Comparison of ENCODE assay signal across 8 cellular contexts in the genomic region with DNA sequence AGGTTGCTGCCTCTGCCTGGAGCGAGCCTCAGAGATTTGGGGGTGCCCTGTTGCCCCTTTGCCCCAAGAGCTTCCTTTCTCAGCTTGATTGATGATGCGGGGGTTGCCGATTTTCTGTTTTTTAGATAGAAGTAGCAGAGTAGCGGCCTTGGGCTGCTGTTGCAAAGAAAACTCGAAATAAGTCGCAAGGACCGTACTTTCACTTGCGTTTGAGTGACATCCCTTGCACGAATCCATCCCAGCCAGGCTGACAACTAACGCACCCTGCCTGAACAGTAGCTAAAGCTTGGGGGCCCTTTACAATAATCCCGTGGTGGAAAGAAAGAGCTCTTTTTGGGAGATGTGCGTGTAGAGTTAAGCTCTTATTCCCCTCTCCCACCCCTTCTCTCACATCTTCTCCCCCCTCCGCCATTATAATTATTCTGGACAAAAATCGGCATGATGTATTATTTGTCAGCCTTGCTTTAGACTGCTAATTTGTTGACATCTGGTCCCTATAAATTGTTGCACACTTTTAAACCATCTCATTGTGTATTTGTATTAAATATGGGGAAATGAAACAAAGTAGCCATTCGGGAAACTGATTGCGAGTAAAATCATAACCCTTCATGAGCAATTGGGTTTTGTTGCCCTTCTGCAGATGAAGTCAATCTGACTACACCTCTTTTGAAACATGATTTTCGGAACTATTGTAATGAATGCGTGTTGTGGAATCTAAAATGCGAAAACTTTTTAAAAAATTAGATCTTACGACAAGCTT. TPM values are rescaled to one million over a fixed set of nuclear protein-coding genes. Genes with fewer than 3 reads are reported as not detected.
DNase-seq lines count a peak whose midpoint lies in the region; ATAC-seq and TF ChIP-seq lines count a peak whose summit lies in the region.

No MANE protein-coding gene starts in this region.

- no peaks in the 10 kb centered on the region for H3K9me3 ChIP-seq in CD8-positive, alpha-beta T cell (ENCODE audit: low read length)
- H3K9me3 ChIP-seq in ectodermal cell (ENCODE audit: control insufficient read depth, low read length), result no peaks in the 10 kb centered on the region
- no peaks in the 10 kb centered on the region for H3K9me3 ChIP-seq in mononuclear cell (ENCODE audit: low read depth, low read length)

- H3K4me1 ChIP-seq in CD8-positive, alpha-beta T cell (ENCODE audit: insufficient read depth, low read length), result peaks cover 33% of the 10 kb centered on the region
- H3K4me1 ChIP-seq in ectodermal cell (ENCODE audit: control insufficient read depth, insufficient read depth, low read length) (peaks cover 3% of the 10 kb centered on the region), mononuclear cell (ENCODE audit: insufficient read depth, low read length) (peaks cover 15% of the 10 kb centered on the region)

- no peaks in the 10 kb centered on the region for H3K9me3 Mint-ChIP-seq in CD8-positive, alpha-beta T cell
- peaks cover 5% of the 10 kb centered on the region for H3K9me3 Mint-ChIP-seq in WTC11

- H3K4me3 Mint-ChIP-seq in CD8-positive, alpha-beta T cell, result peak overlapping the region; percentile 98
- H3K4me3 Mint-ChIP-seq in WTC11, result peak overlapping the region; percentile 97

- H3K27me3 Mint-ChIP-seq in CD8-positive, alpha-beta T cell (ENCODE audit: low read depth), result no peaks in the 10 kb centered on the region
- no peaks in the 10 kb centered on the region for H3K27me3 Mint-ChIP-seq in WTC11 (ENCODE audit: low read depth)

- H3K36me3 ChIP-seq in CD8-positive, alpha-beta T cell (ENCODE audit: insufficient read depth, low read length), result no peaks in the 10 kb centered on the region
- H3K36me3 ChIP-seq in ectodermal cell (ENCODE audit: control insufficient read depth, insufficient read depth, low read length), result no peaks in the 10 kb centered on the region

- H3K4me1 Mint-ChIP-seq in CD8-positive, alpha-beta T cell (ENCODE audit: low read depth), result peaks cover 47% of the 10 kb centered on the region
- peaks cover 46% of the 10 kb centered on the region for H3K4me1 Mint-ChIP-seq in WTC11

- peak overlapping the region; percentile 86 for H3K4me3 ChIP-seq in CD8-positive, alpha-beta T cell (ENCODE audit: low read depth, low read length)
- peak overlapping the region; percentile 84 for H3K4me3 ChIP-seq in ectodermal cell (ENCODE audit: insufficient read depth, low read depth, low read length)
- peak overlapping the region; percentile 92 for H3K4me3 ChIP-seq in mononuclear cell (ENCODE audit: low read length)

- TF ChIP-seq CTCF in CD8-positive, alpha-beta T cell (IDR thresholded peaks at IDR 0.05), result no peak
- no peak for TF ChIP-seq CTCF in WTC11 (IDR thresholded peaks at IDR 0.05)

- H3K36me3 Mint-ChIP-seq in CD8-positive, alpha-beta T cell, result peaks cover 11% of the 10 kb centered on the region
- no peaks in the 10 kb centered on the region for H3K36me3 Mint-ChIP-seq in WTC11

- no peaks in the 10 kb centered on the region for H3K27me3 ChIP-seq in CD8-positive, alpha-beta T cell (ENCODE audit: insufficient read depth, low read length)
- no peaks in the 10 kb centered on the region for H3K27me3 ChIP-seq in ectodermal cell (ENCODE audit: control insufficient read depth, insufficient read depth, low read length, poor library complexity, severe bottlenecking)
- no peaks in the 10 kb centered on the region for H3K27me3 ChIP-seq in mononuclear cell (ENCODE audit: insufficient read depth, low read length)

- ATAC-seq in CD8-positive, alpha-beta T cell, result peak; percentile 56
- peak; percentile 20 for ATAC-seq in GM19452 (IDR thresholded peaks at IDR 0.05; ENCODE audit: unreplicated experiment)
- ATAC-seq in HG03558 (IDR thresholded peaks at IDR 0.05; ENCODE audit: extremely low read depth, unreplicated experiment), result peak; percentile 13
- no peak for ATAC-seq in WTC11
- ATAC-seq in stimulated activated naive CD8-positive, alpha-beta T cell treated with anti-CD3 and anti-CD28 coated beads, Interleukin-15, Interleukin-2, amounts not matched to agents 100 U/mL and 50 U/mL, for 24 hours, result peak; percentile 10

- CTCF ChIA-PET in CD8-positive, alpha-beta T cell (lab: Charles Lee), result interaction anchor here (0.6 to 2.0 kb wide), 11 partner anchors 12 to 195 kb away, joined by 3 to 13 read pairs (median 3); no protein-coding TSS in a partner anchor
- CTCF ChIA-PET in WTC11 (lab: Charles Lee), result interaction anchor here (1.0 to 2.9 kb wide), 3 partner anchors 25 to 39 kb away, joined by 3 to 16 read pairs (median 10); no protein-coding TSS in a partner anchor

- 2 to 8% methylated on average over 15 to 20 of the region's 20 CpGs for WGBS in ectodermal cell, 2 experiments

- POLR2A ChIA-PET in CD8-positive, alpha-beta T cell (lab: Charles Lee), result interaction anchor here (0.7 to 2.1 kb wide), 4 partner anchors 15 to 52 kb away, joined by 3 to 13 read pairs (median 4); a partner anchor contains a TSS
- POLR2A ChIA-PET in WTC11 (lab: Charles Lee), result interaction anchor here (1.3 to 1.4 kb wide), 2 partner anchors 26 to 28 kb away, joined by 3 to 5 read pairs; no protein-coding TSS in a partner anchor

- peak overlapping the region; percentile 68 for H3K27ac ChIP-seq in CD8-positive, alpha-beta T cell (ENCODE audit: low read depth, low read length)
- H3K27ac ChIP-seq in ectodermal cell (ENCODE audit: insufficient read depth, low read depth, low read length, poor library complexity, severe bottlenecking), result no peak overlapping the region

- intact Hi-C loops in CD8-positive, alpha-beta T cell (cut with DNase I, micrococcal nuclease), result loop anchor here (1.0 to 2.0 kb wide), 4 partner anchors 26 to 52 kb away; a partner anchor contains a TSS

- peak overlapping the region; percentile 97 for H3K27ac Mint-ChIP-seq in CD8-positive, alpha-beta T cell
- H3K27ac Mint-ChIP-seq in WTC11, result peak overlapping the region; percentile 97

- peak in 6 of 7 experiments; percentile 2 to 51 (median 23) for DNase-seq in CD8-positive, alpha-beta T cell
- no peak for DNase-seq in WTC11 (ENCODE audit: low spot score)
- peak; percentile 42 for DNase-seq in stimulated activated naive CD8-positive, alpha-beta T cell treated with anti-CD3 and anti-CD28 coated beads, Interleukin-15, Interleukin-2, amounts not matched to agents 100 U/mL and 50 U/mL, for 24 hours
- DNase-seq in SKM-1 (lab: John Stamatoyannopoulos, UW; ENCODE audit: unreplicated experiment), result no peak

TF ChIP-seq in WTC11, 78 proteins besides CTCF, POLR2A, EP300 and RAD21:
- peak; percentile 3; the same call in 1 of the 2 replicates for TF ChIP-seq RELA (CRISPR knock-in tag; IDR thresholded peaks at IDR 0.05; ENCODE audit: borderline replicate concordance)
- TF ChIP-seq, protein P1, sequence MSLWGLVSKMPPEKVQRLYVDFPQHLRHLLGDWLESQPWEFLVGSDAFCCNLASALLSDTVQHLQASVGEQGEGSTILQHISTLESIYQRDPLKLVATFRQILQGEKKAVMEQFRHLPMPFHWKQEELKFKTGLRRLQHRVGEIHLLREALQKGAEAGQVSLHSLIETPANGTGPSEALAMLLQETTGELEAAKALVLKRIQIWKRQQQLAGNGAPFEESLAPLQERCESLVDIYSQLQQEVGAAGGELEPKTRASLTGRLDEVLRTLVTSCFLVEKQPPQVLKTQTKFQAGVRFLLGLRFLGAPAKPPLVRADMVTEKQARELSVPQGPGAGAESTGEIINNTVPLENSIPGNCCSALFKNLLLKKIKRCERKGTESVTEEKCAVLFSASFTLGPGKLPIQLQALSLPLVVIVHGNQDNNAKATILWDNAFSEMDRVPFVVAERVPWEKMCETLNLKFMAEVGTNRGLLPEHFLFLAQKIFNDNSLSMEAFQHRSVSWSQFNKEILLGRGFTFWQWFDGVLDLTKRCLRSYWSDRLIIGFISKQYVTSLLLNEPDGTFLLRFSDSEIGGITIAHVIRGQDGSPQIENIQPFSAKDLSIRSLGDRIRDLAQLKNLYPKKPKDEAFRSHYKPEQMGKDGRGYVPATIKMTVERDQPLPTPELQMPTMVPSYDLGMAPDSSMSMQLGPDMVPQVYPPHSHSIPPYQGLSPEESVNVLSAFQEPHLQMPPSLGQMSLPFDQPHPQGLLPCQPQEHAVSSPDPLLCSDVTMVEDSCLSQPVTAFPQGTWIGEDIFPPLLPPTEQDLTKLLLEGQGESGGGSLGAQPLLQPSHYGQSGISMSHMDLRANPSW (CRISPR knock-in tag; conservative IDR thresholded peaks at IDR 0.05; ENCODE audit: low read depth), result no peak

RNA-seq across cellular contexts. Expression of a gene that starts 0.9 kb away (rescaled TPM):
- 100 to 1,000 TPM; 104 to 107 TPM for total RNA-seq in CD8-positive, alpha-beta T cell
- total RNA-seq in WTC11 (2021) (138 to 152 TPM (median 139 TPM) in 3 replicates), mononuclear cell (141 TPM)
- polyA plus RNA-seq in ectodermal cell (2013, experiment 1 of 4), result 128 TPM
- polyA plus RNA-seq in ectodermal cell (2013, experiment 2 of 4), result 128 TPM
- 97.7 TPM for polyA plus RNA-seq in ectodermal cell (2013, experiment 3 of 4)
- 101 TPM for polyA plus RNA-seq in ectodermal cell (2013, experiment 4 of 4)

RNA-seq across cellular contexts. Expression of a gene that starts 52.4 kb away (rescaled TPM):
- 10 to 100 TPM; 50.8 to 56.5 TPM for total RNA-seq in CD8-positive, alpha-beta T cell
- total RNA-seq in WTC11 (2021), result 55.7 to 56.1 TPM (median 55.8 TPM) in 3 replicates
- polyA plus RNA-seq in ectodermal cell (2013, experiment 1 of 4), result 15.5 TPM
- polyA plus RNA-seq in ectodermal cell (2013, experiment 2 of 4), result 14.2 TPM
- polyA plus RNA-seq in ectodermal cell (2013, experiment 3 of 4), result 13.1 TPM
- polyA plus RNA-seq in ectodermal cell (2013, experiment 4 of 4), result 13.5 TPM
- total RNA-seq in mononuclear cell, result 53.0 TPM

Comparison
In these comparisons a context has a peak if more than half of its experiments do, and no peak if none do; other contexts are left out.
1. DNase-seq: peak in CD8-positive, alpha-beta T cell (6 of 7) and stimulated activated naive CD8-positive, alpha-beta T cell treated with anti-CD3 and anti-CD28 coated beads, Interleukin-15, Interleukin-2, amounts not matched to agents 100 U/mL and 50 U/mL, for 24 hours (single experiment); none in WTC11 (single experiment) and SKM-1 (single experiment).
2. Peak in every context shown above with its lines, with median percentiles within 50 percentile points of each other: H3K4me3 ChIP-seq.